Comparison of ENCODE assay signal across 22 cellular contexts in genomic region chr9:133967024-133967741, GRCh38. TPM values are rescaled to one million over a fixed set of nuclear protein-coding genes. Genes with fewer than 3 reads are reported as not detected.
DNase-seq lines count a peak whose midpoint lies in the region; ATAC-seq, FAIRE-seq and TF ChIP-seq lines count a peak whose summit lies in the region.
"Had no signal": no experiment of that assay in that cellular context is flagged by ENCODE, and none has a peak within 500 bp of the region (broad histone marks: within the 10 kb centered on the region; RNA-seq: fewer than 3 reads in every experiment).

No MANE protein-coding gene starts in this region.

- in situ Hi-C loops in GM12878 (cut with MboI), result no loop called here

- H3K9me1 ChIP-seq in keratinocyte (ENCODE audit: control insufficient read depth, extremely low read depth, insufficient read depth, low read length), result peaks cover 11% of the 10 kb centered on the region

- H3K79me2 ChIP-seq in GM12878 (ENCODE audit: control insufficient read depth, insufficient read depth, low read length) (peaks cover 92% of the 10 kb centered on the region), keratinocyte (ENCODE audit: control insufficient read depth, insufficient read depth, low read length) (peaks cover 87% of the 10 kb centered on the region)

- H3K27me3 Mint-ChIP-seq in activated CD8-positive, alpha-beta T cell treated with anti-CD3 and anti-CD28 coated beads for 36 hours, result no peaks in the 10 kb centered on the region
- H3K27me3 Mint-ChIP-seq: activated T-cell treated with anti-CD3 and anti-CD28 coated beads, Interleukin-2, amount 50 U/mL, for 24 hours; brain; dendritic cell treated with granulocyte-macrophage colony-stimulating factor and Interleukin-4, amounts not matched to agents 40 ng/mL and 50 ng/mL, for 4 days; T-helper 17 cell had no signal

- peaks cover 30% of the 10 kb centered on the region for H3K4me1 ChIP-seq in GM12878 (ENCODE audit: control insufficient read depth, insufficient read depth, low read length)
- peaks cover 32% of the 10 kb centered on the region for H3K4me1 ChIP-seq in keratinocyte (ENCODE audit: control insufficient read depth, extremely low read depth, insufficient read depth, low read length)
- peaks cover 0 to 22% (median 10%) of the 10 kb centered on the region in 4 donors for H3K4me1 ChIP-seq in esophagus muscularis mucosa

- SMC1A ChIA-PET in GM12878 (lab: Charles Lee; ENCODE audit: uncharacterized antibody, unreplicated experiment), result interaction anchor here (0.7 to 2.5 kb wide), 3 partner anchors 11 to 26 kb away, joined by 3 to 15 read pairs (median 6); no protein-coding TSS in a partner anchor

- FAIRE-seq in GM12878 (lab: Jason Lieb, UNC) (no peak), keratinocyte (lab: Jason Lieb, UNC) (peak; percentile 91)
- FAIRE-seq: A549, urothelium cell line had no signal

- no peaks in the 10 kb centered on the region for H3K27me3 ChIP-seq in GM12878 (replicated peaks in 1 of 2; ENCODE audit: control insufficient read depth in 2 of 2, insufficient read depth in 2 of 2, low read length in 1 of 2)
- no peaks in the 10 kb centered on the region for H3K27me3 ChIP-seq in keratinocyte (ENCODE audit: control insufficient read depth, extremely low read depth, insufficient read depth, low read length)
- H3K27me3 ChIP-seq in esophagus muscularis mucosa, result no peaks in the 10 kb centered on the region
- H3K27me3 ChIP-seq: BLaER1 had no signal

- POLR2A ChIA-PET in GM12878 (lab: Charles Lee), result interaction anchor here (0.7 to 3.8 kb wide), 4 partner anchors 11 to 79 kb away, joined by 7 to 31 read pairs (median 10); no protein-coding TSS in a partner anchor
- POLR2A ChIA-PET in activated CD8-positive, alpha-beta T cell treated with anti-CD3 and anti-CD28 coated beads for 36 hours (lab: Charles Lee), result no interaction called here

- H3K9ac ChIP-seq in GM12878 (ENCODE audit: control insufficient read depth, insufficient read depth, low read length) (no peak overlapping the region), keratinocyte (ENCODE audit: control insufficient read depth, extremely low read depth, insufficient read depth, low read length) (no peak overlapping the region)
- H3K9ac ChIP-seq: BLaER1 had no signal

- ATAC-seq in GM12878 (no peak), GM21447 (IDR thresholded peaks at IDR 0.05; ENCODE audit: unreplicated experiment) (no peak), HG02588 (IDR thresholded peaks at IDR 0.05; ENCODE audit: unreplicated experiment) (no peak)
- ATAC-seq in activated CD8-positive, alpha-beta T cell treated with anti-CD3 and anti-CD28 coated beads for 36 hours, result no peak
- ATAC-seq: A549; activated CD8-positive, alpha-beta T cell treated with anti-CD3 and anti-CD28 coated beads, Interleukin-2, amount 10 ng/mL, durations not matched to agents 7 days and 5 days; T-helper 17 cell had no signal

- H3K4me2 ChIP-seq in GM12878 (ENCODE audit: control insufficient read depth, insufficient read depth) (no peak overlapping the region), keratinocyte (ENCODE audit: control insufficient read depth, extremely low read depth, insufficient read depth, low read depth, low read length) (peak overlapping the region; percentile 16)
- H3K4me2 ChIP-seq: A549 had no signal

- dilution Hi-C loops in keratinocyte (cut with MboI; ENCODE audit: extremely low pct_ligation_motif_present, low sequenced_read_pairs), result no loop called here

- CTCF ChIA-PET in GM12878 (lab: Yijun Ruan, JAX), result no interaction called here
- CTCF ChIA-PET in activated CD8-positive, alpha-beta T cell treated with anti-CD3 and anti-CD28 coated beads for 36 hours (lab: Charles Lee), result interaction anchor here (0.7 kb wide), 1 partner anchor 10 kb away, joined by 3 read pairs; no protein-coding TSS in a partner anchor

- H3K27ac Mint-ChIP-seq in activated CD8-positive, alpha-beta T cell treated with anti-CD3 and anti-CD28 coated beads for 36 hours, result no peak overlapping the region
- H3K27ac Mint-ChIP-seq: activated CD8-positive, alpha-beta T cell treated with anti-CD3 and anti-CD28 coated beads, Interleukin-2, amount 10 ng/mL, durations not matched to agents 7 days and 5 days; activated T-cell treated with anti-CD3 and anti-CD28 coated beads, Interleukin-2, amount 50 U/mL, for 24 hours; dendritic cell treated with granulocyte-macrophage colony-stimulating factor and Interleukin-4, amounts not matched to agents 40 ng/mL and 50 ng/mL, for 4 days; H9; T-helper 17 cell had no signal

- intact Hi-C loops in GM12878 (cut with micrococcal nuclease; ENCODE audit: unreplicated experiment) (no loop called here), esophagus muscularis mucosa (cut with DNase I) (no loop called here)
- intact Hi-C loops in activated CD8-positive, alpha-beta T cell treated with anti-CD3 and anti-CD28 coated beads for 36 hours (cut with micrococcal nuclease), result no loop called here

- TF ChIP-seq RAD21 in GM12878 (IDR thresholded peaks at IDR 0.05; ENCODE audit: insufficient read depth, low read depth, low read length), result no peak

- DNase-seq in Daoy (ENCODE audit: low read depth) (peak; percentile 65), NCI-H226 (peak; percentile 64), GM12878 (ENCODE audit: low read depth, low spot score) (no peak), keratinocyte (ENCODE audit: low read depth, low spot score) (no peak), esophagus muscularis mucosa (ENCODE audit: extremely low spot score) (no peak)
- DNase-seq in activated CD8-positive, alpha-beta T cell treated with anti-CD3 and anti-CD28 coated beads for 36 hours, result no peak
- DNase-seq: activated CD8-positive, alpha-beta T cell treated with anti-CD3 and anti-CD28 coated beads, Interleukin-2, amount 10 ng/mL, durations not matched to agents 7 days and 5 days; activated naive CD4-positive, alpha-beta T cell treated with anti-CD3 and anti-CD28 coated beads, Interleukin-2, amount 50 U/mL, for 16 hours; activated T-cell treated with anti-CD3 and anti-CD28 coated beads, Interleukin-2, amount 50 U/mL, for 24 hours; H9; NCI-H524 treated with DMSO at 0.1 percent for 48 hours; retina; SHP77; T-helper 17 cell had no signal

- H2AFZ ChIP-seq in GM12878 (ENCODE audit: control insufficient read depth, low read depth, low read length) (no peak overlapping the region), keratinocyte (ENCODE audit: control insufficient read depth, low read length) (no peak overlapping the region)

- no peak overlapping the region for H3K4me3 ChIP-seq in GM12878
- no peak overlapping the region for H3K4me3 ChIP-seq in keratinocyte (ENCODE audit: control insufficient read depth in 2 of 3, extremely low read depth in 1 of 3, insufficient read depth in 2 of 3, low read depth in 1 of 3, low read length in 3 of 3)
- H3K4me3 ChIP-seq in esophagus muscularis mucosa, result no peak overlapping the region
- H3K4me3 ChIP-seq: A549, BLaER1 had no signal

- TF ChIP-seq CTCF in GM12878 (IDR thresholded peaks at IDR 0.05 in 2 of 3, conservative IDR thresholded peaks at IDR 0.05 in 1 of 3; ENCODE audit: control insufficient read depth in 2 of 3, extremely low read depth in 1 of 3, insufficient read depth in 1 of 3, low read depth in 3 of 3, low read length in 3 of 3) (no peak), keratinocyte (optimal IDR thresholded peaks at IDR 0.05 in 1 of 3, IDR thresholded peaks at IDR 0.05 in 1 of 3, conservative IDR thresholded peaks at IDR 0.05 in 1 of 3; ENCODE audit: extremely low read depth in 1 of 3, insufficient read depth in 2 of 3, low read length in 3 of 3) (no peak), esophagus muscularis mucosa (IDR thresholded peaks at IDR 0.05) (no peak)
- no peak for TF ChIP-seq CTCF in activated CD8-positive, alpha-beta T cell treated with anti-CD3 and anti-CD28 coated beads for 36 hours (IDR thresholded peaks at IDR 0.05)

- no peaks in the 10 kb centered on the region; the same call in 1 of the 3 replicates for H3K9me3 ChIP-seq in GM12878 (replicated peaks; ENCODE audit: control insufficient read depth, insufficient read depth, low read length)
- no peaks in the 10 kb centered on the region for H3K9me3 ChIP-seq in keratinocyte (ENCODE audit: control insufficient read depth, low read depth, low read length)
- no peaks in the 10 kb centered on the region for H3K9me3 ChIP-seq in esophagus muscularis mucosa

- WGBS in GM12878 (ENCODE audit: insufficient coverage, insufficient replicate concordance, low lambda C conversion rate, missing lambda C conversion rate), result 80% methylated on average over 7 of the region's 7 CpGs
- WGBS in esophagus muscularis mucosa, result 84% methylated on average over 7 of the region's 7 CpGs

- no peaks in the 10 kb centered on the region for H4K20me1 ChIP-seq in GM12878 (ENCODE audit: control insufficient read depth, insufficient read depth)
- H4K20me1 ChIP-seq in keratinocyte (ENCODE audit: control insufficient read depth, extremely low read depth, insufficient read depth, low read length), result peaks cover 59% of the 10 kb centered on the region

- H3K36me3 Mint-ChIP-seq in activated CD8-positive, alpha-beta T cell treated with anti-CD3 and anti-CD28 coated beads for 36 hours (ENCODE audit: low read depth), result no peaks in the 10 kb centered on the region

- TF ChIP-seq EP300 in GM12878 (IDR thresholded peaks at IDR 0.05; ENCODE audit: borderline replicate concordance in 1 of 2, control insufficient read depth in 1 of 2, low read depth in 2 of 2, low read length in 2 of 2), result no peak
- no peak for TF ChIP-seq EP300 in esophagus muscularis mucosa (IDR thresholded peaks at IDR 0.05)

- no TSS peak for BruUV-seq in GM12878 (replicated peaks; lab: Mats Ljungman, UMichigan)

- H3K36me3 ChIP-seq in GM12878 (ENCODE audit: control insufficient read depth in 2 of 2, insufficient read depth in 2 of 2, low read length in 1 of 2) (no peaks in the 10 kb centered on the region; a peak in 1 of 4 replicates), keratinocyte (ENCODE audit: control insufficient read depth in 2 of 2, extremely low read depth in 1 of 2, insufficient read depth in 2 of 2, low read length in 2 of 2) (no peaks in the 10 kb centered on the region), esophagus muscularis mucosa (no peaks in the 10 kb centered on the region)

- no peak overlapping the region for H3K27ac ChIP-seq in GM12878 (ENCODE audit: control insufficient read depth, insufficient read depth)
- H3K27ac ChIP-seq in keratinocyte (ENCODE audit: control insufficient read depth, insufficient read depth, low read length), result no peak overlapping the region
- no peak overlapping the region for H3K27ac ChIP-seq in esophagus muscularis mucosa (replicated peaks in 1 of 4)
- H3K27ac ChIP-seq: A549, BLaER1, VCaP had no signal

- H3K9me3 Mint-ChIP-seq in activated CD8-positive, alpha-beta T cell treated with anti-CD3 and anti-CD28 coated beads for 36 hours, result peaks cover 8% of the 10 kb centered on the region

- no peaks in the 10 kb centered on the region for H3K4me1 Mint-ChIP-seq in activated CD8-positive, alpha-beta T cell treated with anti-CD3 and anti-CD28 coated beads for 36 hours (ENCODE audit: low read depth)

- H3K4me3 Mint-ChIP-seq in activated CD8-positive, alpha-beta T cell treated with anti-CD3 and anti-CD28 coated beads for 36 hours, result no peak overlapping the region
- H3K4me3 Mint-ChIP-seq: activated CD8-positive, alpha-beta T cell treated with anti-CD3 and anti-CD28 coated beads, Interleukin-2, amount 10 ng/mL, durations not matched to agents 7 days and 5 days; activated T-cell treated with anti-CD3 and anti-CD28 coated beads, Interleukin-2, amount 50 U/mL, for 24 hours; brain; dendritic cell treated with granulocyte-macrophage colony-stimulating factor and Interleukin-4, amounts not matched to agents 40 ng/mL and 50 ng/mL, for 4 days; H9; T-helper 17 cell had no signal

- RAD21 ChIA-PET in GM12878 (lab: Charles Lee; ENCODE audit: unreplicated experiment), result interaction anchor here (1.4 to 1.7 kb wide), 2 partner anchors 24 to 26 kb away, joined by 3 to 6 read pairs; no protein-coding TSS in a partner anchor

- TF ChIP-seq POLR2A in GM12878 (IDR thresholded peaks at IDR 0.05; ENCODE audit: low read depth, low read length) (no peak), esophagus muscularis mucosa (IDR thresholded peaks at IDR 0.05; ENCODE audit: low read depth) (no peak)

RNA-seq across cellular contexts. Expression of gene VAV2, which starts 24.9 kb away (rescaled TPM):
- total RNA-seq in Daoy (2014; rRNA removed; shearing (Covaris generic)), result 11.3 and 11.5 TPM in 2 replicates
- 39.5 and 41.0 TPM in 2 replicates for total RNA-seq in GM12878 (2013; cell fraction: nucleolus; rRNA removed)
- total RNA-seq in GM12878 (2014; rRNA removed) (15.4 and 17.3 TPM in 2 replicates), GM12878 (2014; rRNA removed; fragmentation: Illumina TruSeq; extraction: Trizol) (17.8 and 18.1 TPM in 2 replicates), GM12878 (2021) (36.0 and 43.9 TPM in 2 replicates), esophagus muscularis mucosa (10 to 100 TPM in 2 of 4 donors, 1 to 10 TPM in 2; 9.1 to 13.5 (median 10.1) TPM)
- polyA plus RNA-seq in GM12878 (2011; ENCODE audit: low read depth), result 11.0 TPM
- polyA plus RNA-seq in GM12878 (2011; rRNA removed) (9.7 and 13.3 TPM in 2 replicates), GM12878 (2014; fragmentation: Illumina TruSeq; extraction: Trizol) (16.1 and 23.6 TPM in 2 replicates), GM12878 (2014; fragmentation: Nextera tagmentation; extraction: Ambion mirVana) (under 1 TPM; 0.13 to 0.53 TPM), GM12878 (2014; rRNA removed) (26.7 and 30.9 TPM in 2 replicates), GM12878 (2016; fragmentation: Nextera tagmentation; extraction: Ambion mirVana) (10 to 100 TPM; 13.5 to 16.6 TPM), keratinocyte (16.4 to 32.1 TPM (median 18.2 TPM) in 3 replicates)
- 16.2 and 18.8 TPM in 2 replicates for polyA plus RNA-seq in GM12878 (2011; cell fraction: cytosol; rRNA removed)
- polyA plus RNA-seq in GM12878 (2011; cell fraction: nucleus; rRNA removed), result 37.5 and 42.0 TPM in 2 replicates
- 24.7 and 27.4 TPM in 2 replicates for polyA plus RNA-seq in GM12878 (2012)
- polyA minus RNA-seq in GM12878 (2011; rRNA and poly(A)+ RNA removed), result 21.4 and 32.6 TPM in 2 replicates
- polyA minus RNA-seq in GM12878 (2011; cell fraction: cytosol; rRNA and poly(A)+ RNA removed), result 12.7 and 13.9 TPM in 2 replicates
- 11.4 and 17.0 TPM in 2 replicates for polyA minus RNA-seq in GM12878 (2011; cell fraction: nucleus; rRNA and poly(A)+ RNA removed)
- 5.5 TPM for polyA plus RNA-seq in keratinocyte (2011; ENCODE audit: low read depth)
- 15.8 and 23.4 TPM in 2 replicates for polyA plus RNA-seq in keratinocyte (2011; cell fraction: cytosol; rRNA removed)
- polyA plus RNA-seq in keratinocyte (2011; cell fraction: nucleus; rRNA removed), result 34.4 and 38.2 TPM in 2 replicates
- polyA plus RNA-seq in keratinocyte (2012; ENCODE audit: low replicate concordance), result 8.7 and 37.0 TPM in 2 replicates
- 28.5 to 58.4 TPM (median 37.2 TPM) in 3 replicates for polyA minus RNA-seq in keratinocyte
- polyA minus RNA-seq in keratinocyte (2011; cell fraction: cytosol; rRNA and poly(A)+ RNA removed), result 39.5 TPM
- 25.2 and 36.2 TPM in 2 replicates for polyA minus RNA-seq in keratinocyte (2011; cell fraction: nucleus; rRNA and poly(A)+ RNA removed)
- total RNA-seq in activated CD8-positive, alpha-beta T cell treated with anti-CD3 and anti-CD28 coated beads for 36 hours, result 1 to 10 TPM; 5.1 to 5.4 TPM

RNA-seq across cellular contexts. Expression of gene BRD3OS, which starts 58.1 kb away (rescaled TPM):
- 12.8 and 15.1 TPM in 2 replicates for total RNA-seq in Daoy (2014; rRNA removed; shearing (Covaris generic))
- total RNA-seq in GM12878 (2013; cell fraction: nucleolus; rRNA removed), result 7.5 and 7.6 TPM in 2 replicates
- total RNA-seq in GM12878 (2014; rRNA removed), result 11.5 and 12.4 TPM in 2 replicates
- 5.4 and 6.3 TPM in 2 replicates for total RNA-seq in GM12878 (2014; rRNA removed; fragmentation: Illumina TruSeq; extraction: Trizol)
- total RNA-seq in GM12878 (2021), result 12.8 and 13.6 TPM in 2 replicates
- 4.9 TPM for polyA plus RNA-seq in GM12878 (2011; ENCODE audit: low read depth)
- 5.6 and 7.0 TPM in 2 replicates for polyA plus RNA-seq in GM12878 (2011; rRNA removed)
- polyA plus RNA-seq in GM12878 (2011; cell fraction: cytosol; rRNA removed), result 6.1 and 6.4 TPM in 2 replicates
- polyA plus RNA-seq in GM12878 (2011; cell fraction: nucleus; rRNA removed), result 5.9 and 7.8 TPM in 2 replicates
- polyA plus RNA-seq in GM12878 (2012), result 8.5 and 9.0 TPM in 2 replicates
- polyA plus RNA-seq in GM12878 (2014; fragmentation: Illumina TruSeq; extraction: Trizol), result 7.6 and 10.0 TPM in 2 replicates
- 1 to 10 TPM; 2.1 to 2.6 TPM for polyA plus RNA-seq in GM12878 (2014; fragmentation: Nextera tagmentation; extraction: Ambion mirVana)
- polyA plus RNA-seq in GM12878 (2014; rRNA removed), result 12.7 and 12.9 TPM in 2 replicates
- polyA plus RNA-seq in GM12878 (2016; fragmentation: Nextera tagmentation; extraction: Ambion mirVana), result 10 to 100 TPM; 13.6 to 13.7 TPM
- polyA minus RNA-seq in GM12878 (2011; rRNA and poly(A)+ RNA removed), result 2.2 and 6.0 TPM in 2 replicates
- polyA minus RNA-seq in GM12878 (2011; cell fraction: cytosol; rRNA and poly(A)+ RNA removed), result 2.3 and 3.2 TPM in 2 replicates
- 5.2 and 6.1 TPM in 2 replicates for polyA minus RNA-seq in GM12878 (2011; cell fraction: nucleus; rRNA and poly(A)+ RNA removed)
- polyA plus RNA-seq in keratinocyte, result 8.2 to 13.8 TPM (median 8.5 TPM) in 3 replicates
- polyA plus RNA-seq in keratinocyte (2011; ENCODE audit: low read depth), result 3.3 TPM
- polyA plus RNA-seq in keratinocyte (2011; cell fraction: cytosol; rRNA removed), result 14.2 and 15.1 TPM in 2 replicates
- 9.9 and 11.2 TPM in 2 replicates for polyA plus RNA-seq in keratinocyte (2011; cell fraction: nucleus; rRNA removed)
- 3.2 and 13.3 TPM in 2 replicates for polyA plus RNA-seq in keratinocyte (2012; ENCODE audit: low replicate concordance)
- polyA minus RNA-seq in keratinocyte, result 6.3 to 10.8 TPM (median 6.5 TPM) in 3 replicates
- polyA minus RNA-seq in keratinocyte (2011; cell fraction: cytosol; rRNA and poly(A)+ RNA removed), result 10.7 TPM
- 3.8 and 4.9 TPM in 2 replicates for polyA minus RNA-seq in keratinocyte (2011; cell fraction: nucleus; rRNA and poly(A)+ RNA removed)
- 1 to 10 TPM; 8.1 to 8.2 TPM for total RNA-seq in activated CD8-positive, alpha-beta T cell treated with anti-CD3 and anti-CD28 coated beads for 36 hours
- 10 to 100 TPM; 13.4 to 33.4 (median 21.7) TPM for total RNA-seq in esophagus muscularis mucosa

Comparison
In these comparisons a context has a peak if more than half of its experiments do, and no peak if none do; other contexts are left out.
1. DNase-seq: peak in Daoy (single experiment) and NCI-H226 (single experiment); none in GM12878 (single experiment), keratinocyte (single experiment), activated CD8-positive, alpha-beta T cell treated with anti-CD3 and anti-CD28 coated beads for 36 hours (single experiment) and esophagus muscularis mucosa (single experiment).